1 cellular context compared by ENCODE assay signal in the genomic region with DNA sequence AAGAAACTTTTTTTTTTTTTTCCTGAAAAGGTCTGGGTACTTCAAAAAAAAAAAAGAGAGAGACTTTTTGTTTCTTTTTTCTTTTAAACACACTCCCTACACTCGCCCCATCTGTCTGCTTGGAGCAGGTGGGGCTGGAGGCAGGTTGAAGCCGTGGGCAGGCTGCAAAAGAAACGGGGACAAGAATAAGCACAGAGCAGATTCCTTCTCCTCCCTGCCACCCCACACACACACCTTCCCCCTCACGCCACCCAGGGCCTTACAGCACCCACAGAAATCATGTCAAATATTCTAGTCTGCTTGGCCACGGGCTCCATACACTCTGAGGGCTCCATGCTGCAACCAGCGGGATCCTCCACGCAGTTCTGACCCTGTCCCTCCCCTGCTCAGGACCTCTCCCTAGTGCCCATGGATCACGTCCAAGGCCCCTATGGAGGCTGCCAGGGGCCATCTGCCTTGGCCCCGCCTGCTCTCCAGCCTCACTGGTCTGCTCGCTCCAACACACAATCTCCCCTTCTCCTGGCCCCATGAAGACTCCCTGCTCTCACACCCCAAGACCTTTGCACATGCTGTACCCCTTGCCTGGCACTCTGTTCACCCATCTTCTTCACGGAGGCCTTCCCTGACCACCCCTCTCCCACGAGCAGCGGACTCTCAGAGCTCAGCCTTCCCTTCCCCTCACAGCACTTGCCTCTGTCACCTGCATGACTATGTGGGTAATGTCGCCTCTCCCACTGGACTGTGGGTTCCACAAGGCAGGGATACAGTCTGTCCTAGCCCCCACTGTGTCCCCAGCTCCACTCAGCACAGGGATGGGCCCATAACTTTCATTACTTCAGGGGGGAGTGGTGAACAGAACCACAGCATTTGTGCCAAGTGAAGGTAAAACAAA.
TF ChIP-seq lines count a peak whose summit lies in the region.

No MANE protein-coding gene starts in this region.

TF ChIP-seq in K562, 482 proteins besides CTCF, POLR2A, EP300 and RAD21:
- TF ChIP-seq, protein P1, sequence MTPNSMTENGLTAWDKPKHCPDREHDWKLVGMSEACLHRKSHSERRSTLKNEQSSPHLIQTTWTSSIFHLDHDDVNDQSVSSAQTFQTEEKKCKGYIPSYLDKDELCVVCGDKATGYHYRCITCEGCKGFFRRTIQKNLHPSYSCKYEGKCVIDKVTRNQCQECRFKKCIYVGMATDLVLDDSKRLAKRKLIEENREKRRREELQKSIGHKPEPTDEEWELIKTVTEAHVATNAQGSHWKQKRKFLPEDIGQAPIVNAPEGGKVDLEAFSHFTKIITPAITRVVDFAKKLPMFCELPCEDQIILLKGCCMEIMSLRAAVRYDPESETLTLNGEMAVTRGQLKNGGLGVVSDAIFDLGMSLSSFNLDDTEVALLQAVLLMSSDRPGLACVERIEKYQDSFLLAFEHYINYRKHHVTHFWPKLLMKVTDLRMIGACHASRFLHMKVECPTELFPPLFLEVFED (CRISPR knock-in tag; conservative IDR thresholded peaks at IDR 0.05): no peak
- TF ChIP-seq, protein P2, sequence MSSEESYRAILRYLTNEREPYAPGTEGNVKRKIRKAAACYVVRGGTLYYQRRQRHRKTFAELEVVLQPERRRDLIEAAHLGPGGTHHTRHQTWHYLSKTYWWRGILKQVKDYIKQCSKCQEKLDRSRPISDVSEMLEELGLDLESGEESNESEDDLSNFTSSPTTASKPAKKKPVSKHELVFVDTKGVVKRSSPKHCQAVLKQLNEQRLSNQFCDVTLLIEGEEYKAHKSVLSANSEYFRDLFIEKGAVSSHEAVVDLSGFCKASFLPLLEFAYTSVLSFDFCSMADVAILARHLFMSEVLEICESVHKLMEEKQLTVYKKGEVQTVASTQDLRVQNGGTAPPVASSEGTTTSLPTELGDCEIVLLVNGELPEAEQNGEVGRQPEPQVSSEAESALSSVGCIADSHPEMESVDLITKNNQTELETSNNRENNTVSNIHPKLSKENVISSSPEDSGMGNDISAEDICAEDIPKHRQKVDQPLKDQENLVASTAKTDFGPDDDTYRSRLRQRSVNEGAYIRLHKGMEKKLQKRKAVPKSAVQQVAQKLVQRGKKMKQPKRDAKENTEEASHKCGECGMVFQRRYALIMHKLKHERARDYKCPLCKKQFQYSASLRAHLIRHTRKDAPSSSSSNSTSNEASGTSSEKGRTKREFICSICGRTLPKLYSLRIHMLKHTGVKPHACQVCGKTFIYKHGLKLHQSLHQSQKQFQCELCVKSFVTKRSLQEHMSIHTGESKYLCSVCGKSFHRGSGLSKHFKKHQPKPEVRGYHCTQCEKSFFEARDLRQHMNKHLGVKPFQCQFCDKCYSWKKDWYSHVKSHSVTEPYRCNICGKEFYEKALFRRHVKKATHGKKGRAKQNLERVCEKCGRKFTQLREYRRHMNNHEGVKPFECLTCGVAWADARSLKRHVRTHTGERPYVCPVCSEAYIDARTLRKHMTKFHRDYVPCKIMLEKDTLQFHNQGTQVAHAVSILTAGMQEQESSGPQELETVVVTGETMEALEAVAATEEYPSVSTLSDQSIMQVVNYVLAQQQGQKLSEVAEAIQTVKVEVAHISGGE (CRISPR knock-in tag; IDR thresholded peaks at IDR 0.05): 0 out of 6 replicates have a peak, but pooled peaks of 1 of the 3 experiments have one; percentile 12
- TF ChIP-seq, protein P3, sequence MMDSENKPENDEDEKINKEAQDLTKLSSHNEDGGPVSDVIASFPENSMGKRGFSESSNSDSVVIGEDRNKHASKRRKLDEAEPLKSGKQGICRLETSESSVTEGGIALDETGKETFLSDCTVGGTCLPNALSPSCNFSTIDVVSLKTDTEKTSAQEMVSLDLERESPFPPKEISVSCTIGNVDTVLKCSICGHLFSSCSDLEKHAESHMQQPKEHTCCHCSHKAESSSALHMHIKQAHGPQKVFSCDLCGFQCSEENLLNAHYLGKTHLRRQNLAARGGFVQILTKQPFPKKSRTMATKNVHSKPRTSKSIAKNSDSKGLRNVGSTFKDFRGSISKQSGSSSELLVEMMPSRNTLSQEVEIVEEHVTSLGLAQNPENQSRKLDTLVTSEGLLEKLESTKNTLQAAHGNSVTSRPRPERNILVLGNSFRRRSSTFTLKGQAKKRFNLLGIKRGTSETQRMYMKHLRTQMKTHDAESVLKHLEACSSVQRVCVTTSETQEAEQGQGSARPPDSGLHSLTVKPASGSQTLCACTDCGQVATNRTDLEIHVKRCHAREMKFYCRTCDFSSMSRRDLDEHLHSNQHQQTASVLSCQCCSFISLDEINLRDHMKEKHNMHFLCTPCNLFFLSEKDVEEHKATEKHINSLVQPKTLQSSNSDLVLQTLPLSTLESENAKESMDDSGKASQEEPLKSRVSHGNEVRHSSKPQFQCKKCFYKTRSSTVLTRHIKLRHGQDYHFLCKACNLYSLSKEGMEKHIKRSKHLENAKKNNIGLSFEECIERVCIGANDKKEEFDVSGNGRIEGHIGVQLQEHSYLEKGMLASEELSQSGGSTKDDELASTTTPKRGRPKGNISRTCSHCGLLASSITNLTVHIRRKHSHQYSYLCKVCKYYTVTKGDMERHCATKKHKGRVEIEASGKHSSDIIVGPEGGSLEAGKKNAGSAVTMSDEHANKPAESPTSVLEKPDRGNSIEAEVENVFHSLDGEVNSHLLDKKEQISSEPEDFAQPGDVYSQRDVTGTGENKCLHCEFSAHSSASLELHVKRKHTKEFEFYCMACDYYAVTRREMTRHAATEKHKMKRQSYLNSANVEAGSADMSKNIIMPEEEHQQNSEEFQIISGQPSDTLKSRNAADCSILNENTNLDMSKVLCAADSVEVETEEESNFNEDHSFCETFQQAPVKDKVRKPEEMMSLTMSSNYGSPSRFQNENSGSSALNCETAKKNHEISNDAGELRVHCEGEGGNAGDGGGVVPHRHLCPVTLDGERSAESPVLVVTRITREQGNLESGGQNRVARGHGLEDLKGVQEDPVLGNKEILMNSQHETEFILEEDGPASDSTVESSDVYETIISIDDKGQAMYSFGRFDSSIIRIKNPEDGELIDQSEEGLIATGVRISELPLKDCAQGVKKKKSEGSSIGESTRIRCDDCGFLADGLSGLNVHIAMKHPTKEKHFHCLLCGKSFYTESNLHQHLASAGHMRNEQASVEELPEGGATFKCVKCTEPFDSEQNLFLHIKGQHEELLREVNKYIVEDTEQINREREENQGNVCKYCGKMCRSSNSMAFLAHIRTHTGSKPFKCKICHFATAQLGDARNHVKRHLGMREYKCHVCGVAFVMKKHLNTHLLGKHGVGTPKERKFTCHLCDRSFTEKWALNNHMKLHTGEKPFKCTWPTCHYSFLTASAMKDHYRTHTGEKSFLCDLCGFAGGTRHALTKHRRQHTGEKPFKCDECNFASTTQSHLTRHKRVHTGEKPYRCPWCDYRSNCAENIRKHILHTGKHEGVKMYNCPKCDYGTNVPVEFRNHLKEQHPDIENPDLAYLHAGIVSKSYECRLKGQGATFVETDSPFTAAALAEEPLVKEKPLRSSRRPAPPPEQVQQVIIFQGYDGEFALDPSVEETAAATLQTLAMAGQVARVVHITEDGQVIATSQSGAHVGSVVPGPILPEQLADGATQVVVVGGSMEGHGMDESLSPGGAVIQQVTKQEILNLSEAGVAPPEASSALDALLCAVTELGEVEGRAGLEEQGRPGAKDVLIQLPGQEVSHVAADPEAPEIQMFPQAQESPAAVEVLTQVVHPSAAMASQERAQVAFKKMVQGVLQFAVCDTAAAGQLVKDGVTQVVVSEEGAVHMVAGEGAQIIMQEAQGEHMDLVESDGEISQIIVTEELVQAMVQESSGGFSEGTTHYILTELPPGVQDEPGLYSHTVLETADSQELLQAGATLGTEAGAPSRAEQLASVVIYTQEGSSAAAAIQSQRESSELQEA (IDR thresholded peaks at IDR 0.05; ENCODE audit: low read depth): peak; percentile 79
- 0 out of 2 replicates have a peak, but pooled peaks have one; percentile 64 for TF ChIP-seq HDGF (IDR thresholded peaks at IDR 0.05)
- no peak for TF ChIP-seq ETV6 (IDR thresholded peaks at IDR 0.05; ENCODE audit: borderline replicate concordance in 1 of 2, low read depth in 2 of 2, low read length in 1 of 2)
- TF ChIP-seq ETV6 (CRISPR knock-in tag; IDR thresholded peaks at IDR 0.05; ENCODE audit: borderline replicate concordance): 0 out of 2 replicates have a peak, but pooled peaks have one; percentile 12
- peak; percentile 13 for TF ChIP-seq RBBP5 (IDR thresholded peaks at IDR 0.05; ENCODE audit: borderline replicate concordance, insufficient read depth, low read length, poor library complexity, severe bottlenecking)
- TF ChIP-seq GABPB1 (CRISPR knock-in tag; IDR thresholded peaks at IDR 0.05): peak; percentile 29; the same call in 1 of the 2 replicates
- no peak for TF ChIP-seq ZNF764 (CRISPR knock-in tag; IDR thresholded peaks at IDR 0.05; ENCODE audit: low read depth)
- 0 out of 2 replicates have a peak, but pooled peaks have one; percentile 45 for TF ChIP-seq KAT7 (CRISPR knock-in tag; IDR thresholded peaks at IDR 0.05; ENCODE audit: borderline replicate concordance)
